Comparison of ENCODE assay signal across 23 cellular contexts in genomic region chr9:92308893-92309292, GRCh38. TPM values are rescaled to one million over a fixed set of nuclear protein-coding genes. Genes with fewer than 3 reads are reported as not detected.
DNase-seq lines count a peak whose midpoint lies in the region; ATAC-seq and TF ChIP-seq lines count a peak whose summit lies in the region.
"Had no signal": no experiment of that assay in that cellular context is flagged by ENCODE, and none has a peak within 500 bp of the region (broad histone marks: within the 10 kb centered on the region; RNA-seq: fewer than 3 reads in every experiment).

No MANE protein-coding gene starts in this region.

- no peak overlapping the region for H3K4me2 ChIP-seq in IMR-90 (ENCODE audit: low read depth, low read length)
- H3K4me2 ChIP-seq in GM23338 = no peak overlapping the region

- no peaks in the 10 kb centered on the region for H3K9me2 ChIP-seq in GM23338 (ENCODE audit: insufficient read depth)

- POLR2A ChIA-PET in IMR-90 (lab: Charles Lee; ENCODE audit: unreplicated experiment) = no interaction called here

- peaks cover 13 to 34% of the 10 kb centered on the region in 2 experiments for H3K79me1 ChIP-seq in IMR-90 (ENCODE audit: low read depth in 1 of 2, low read length in 2 of 2)

- no peak for DNase-seq in left ventricle myocardium superior
- no peak for DNase-seq in left cardiac atrium
- peak; percentile 34 for DNase-seq in IMR-90
- peak; percentile 68 for DNase-seq in choroid plexus epithelial cell (ENCODE audit: low read depth)
- no peak for DNase-seq in sciatic nerve (ENCODE audit: low spot score)
- DNase-seq in GM23338 (ENCODE audit: low spot score) = no peak
- DNase-seq: activated CD4-positive, alpha-beta T cell treated with anti-CD3 and anti-CD28 coated beads for 48 hours; amygdala; CD4-positive, CD25-positive, alpha-beta regulatory T cell; central memory CD4-positive, alpha-beta T cell; H9; Karpas-422; midbrain; NCI-H1048; NCI-H2171 treated with DMSO at 0.1 percent for 48 hours; SIG-M5; stimulated activated CD4-positive, alpha-beta T cell treated with anti-CD3 and anti-CD28 coated beads, Interleukin-2, amount 100 ng/mL, for 24 hours; stimulated activated naive CD4-positive, alpha-beta T cell treated with Interleukin-2 at 50 U/mL for 16 hours; T-cell; transverse colon had no signal

- H2AFZ ChIP-seq in IMR-90 (replicated peaks; ENCODE audit: low read length, poor library complexity) = no peak overlapping the region
- no peak overlapping the region for H2AFZ ChIP-seq in GM23338

- no peak overlapping the region for H3K9ac ChIP-seq in IMR-90 (ENCODE audit: low read depth, low read length)

- no peak overlapping the region for H3K4me3 Mint-ChIP-seq in GM23338
- H3K4me3 Mint-ChIP-seq: CD4-positive, CD25-positive, alpha-beta regulatory T cell; H9; nephron; T-cell had no signal

- no peak overlapping the region for H2BK20ac ChIP-seq in IMR-90 (ENCODE audit: low read depth, low read length)

- H4K8ac ChIP-seq in IMR-90 (ENCODE audit: low read depth in 2 of 2, low read length in 2 of 2) = no peak overlapping the region

- H3K9me1 ChIP-seq in IMR-90 (ENCODE audit: insufficient read depth, low read length) = 0 out of 2 replicates have a peak, but pooled peaks cover 6% of the 10 kb centered on the region

- no peak overlapping the region for H3K23ac ChIP-seq in IMR-90 (ENCODE audit: low read depth, low read length)

- H3K4me3 ChIP-seq in IMR-90 (ENCODE audit: insufficient read depth, low read depth, low read length) (no peak overlapping the region), choroid plexus epithelial cell (ENCODE audit: low read depth, low read length) (no peak overlapping the region), GM23338 (no peak overlapping the region)
- H3K4me3 ChIP-seq: transverse colon had no signal

- no peak overlapping the region for H2AK5ac ChIP-seq in IMR-90 (ENCODE audit: low read depth, low read length)

- no peaks in the 10 kb centered on the region for H3F3A ChIP-seq in GM23338 (replicated peaks; ENCODE audit: low read depth)

- H3K36me3 ChIP-seq in IMR-90 (ENCODE audit: control insufficient read depth, insufficient read depth, low read length) (peaks cover 33% of the 10 kb centered on the region), GM23338 (ENCODE audit: insufficient read depth) (peaks cover 68% of the 10 kb centered on the region)

- no peak overlapping the region for H2AK9ac ChIP-seq in IMR-90 (replicated peaks; ENCODE audit: low read depth, low read length, poor library complexity)

- H2BK5ac ChIP-seq in IMR-90 (ENCODE audit: low read depth, low read length, poor library complexity, severe bottlenecking) = no peak overlapping the region

- H3K27ac Mint-ChIP-seq in GM23338 = no peak overlapping the region
- H3K27ac Mint-ChIP-seq: H9, nephron, T-cell had no signal

- no peak for TF ChIP-seq POLR2A in IMR-90 (IDR thresholded peaks at IDR 0.05; ENCODE audit: low read depth, low read length)

- ATAC-seq in left ventricle myocardium superior = peak; percentile 34
- ATAC-seq in left cardiac atrium = no peak
- ATAC-seq in IMR-90 (ENCODE audit: low read depth) = peak; percentile 27; the same call in 1 of the 2 replicates
- ATAC-seq in sciatic nerve = peak; percentile 38
- no peak for ATAC-seq in GM23338
- no peak for ATAC-seq in HG02840 (IDR thresholded peaks at IDR 0.05; ENCODE audit: low FRiP score, unreplicated experiment)
- ATAC-seq in HG02870 (IDR thresholded peaks at IDR 0.05; ENCODE audit: unreplicated experiment) = no peak
- ATAC-seq: T-cell had no signal

- dilution Hi-C loops in IMR-90 (cut with HindIII; ENCODE audit: low sequenced_read_pairs, unreplicated experiment) = no loop called here

- H4K20me1 ChIP-seq in IMR-90 (ENCODE audit: insufficient read depth, low read length) (no peaks in the 10 kb centered on the region; the same call in 1 of the 2 replicates), GM23338 (replicated peaks; ENCODE audit: insufficient read depth) (peaks cover 32% of the 10 kb centered on the region)

- H3K27me3 Mint-ChIP-seq in GM23338 (ENCODE audit: insufficient read depth, low read depth, poor library complexity) = peaks cover 4% of the 10 kb centered on the region
- H3K27me3 Mint-ChIP-seq: CD4-positive, CD25-positive, alpha-beta regulatory T cell; T-cell had no signal

- intact Hi-C loops in left ventricle myocardium superior (cut with micrococcal nuclease) (no loop called here), left cardiac atrium (cut with DNase I) (no loop called here), IMR-90 (cut with micrococcal nuclease) (no loop called here), sciatic nerve (cut with DNase I) (no loop called here)

- no peak overlapping the region for H3K4ac ChIP-seq in IMR-90 (ENCODE audit: low read depth, low read length)

- no peak overlapping the region for H2BK120ac ChIP-seq in IMR-90 (ENCODE audit: low read depth, low read length)

- H3K9me3 Mint-ChIP-seq in GM23338 = no peaks in the 10 kb centered on the region
- H3K9me3 Mint-ChIP-seq: CD4-positive, CD25-positive, alpha-beta regulatory T cell; H9; nephron; T-cell had no signal

- H4K5ac ChIP-seq in IMR-90 (ENCODE audit: low read depth, low read length) = no peak overlapping the region

- H3K4me1 ChIP-seq in IMR-90 (ENCODE audit: control insufficient read depth, insufficient read depth, low read length) (peaks cover 3% of the 10 kb centered on the region), GM23338 (ENCODE audit: insufficient read depth) (no peaks in the 10 kb centered on the region)
- H3K4me1 ChIP-seq: transverse colon had no signal

- no peak overlapping the region for H3K18ac ChIP-seq in IMR-90 (ENCODE audit: low read depth, low read length)

- H3K27ac ChIP-seq in IMR-90 (ENCODE audit: insufficient read depth, low read length) (no peak overlapping the region), GM23338 (ENCODE audit: low read depth) (no peak overlapping the region)
- H3K27ac ChIP-seq: transverse colon had no signal

- H3K79me2 ChIP-seq in GM23338 (replicated peaks; ENCODE audit: insufficient read depth) = peaks cover 18% of the 10 kb centered on the region

- CTCF ChIA-PET in IMR-90 (lab: Yijun Ruan, JAX) = interaction anchor here (1.1 kb wide), 1 partner anchor 325 kb away, joined by 3 read pairs; no protein-coding TSS in a partner anchor

- H3K14ac ChIP-seq in IMR-90 (replicated peaks; ENCODE audit: low read depth, low read length) = no peak overlapping the region

- in situ Hi-C loops in IMR-90 (cut with MboI; ENCODE audit: low sequenced_read_pairs) = loop anchor here (5.0 kb wide), 1 partner anchor 47 kb away; no protein-coding TSS in a partner anchor

- peaks cover 67% of the 10 kb centered on the region for H3K36me3 Mint-ChIP-seq in GM23338 (ENCODE audit: low read depth)

- H2BK15ac ChIP-seq in IMR-90 (ENCODE audit: low read depth, low read length) = no peak overlapping the region

- no TSS peak for BruUV-seq in IMR-90 (replicated peaks; lab: Mats Ljungman, UMichigan)

- no peak for TF ChIP-seq CTCF in IMR-90 (conservative IDR thresholded peaks at IDR 0.05; ENCODE audit: low read depth, low read length)
- TF ChIP-seq CTCF in choroid plexus epithelial cell (conservative IDR thresholded peaks at IDR 0.05; ENCODE audit: low read depth, low read length) = no peak
- no peak for TF ChIP-seq CTCF in GM23338 (conservative IDR thresholded peaks at IDR 0.05; ENCODE audit: low read depth in 2 of 2)

- H3K56ac ChIP-seq in IMR-90 (ENCODE audit: extremely low read depth, insufficient read depth, low read length) = no peak overlapping the region

- H3K9me3 ChIP-seq in IMR-90 (ENCODE audit: control insufficient read depth, insufficient read depth, low read length) = no peaks in the 10 kb centered on the region
- H3K9me3 ChIP-seq: transverse colon had no signal

- no peak for TF ChIP-seq RAD21 in IMR-90 (IDR thresholded peaks at IDR 0.05; ENCODE audit: low read length)

- no peaks in the 10 kb centered on the region for H3K4me1 Mint-ChIP-seq in GM23338
- H3K4me1 Mint-ChIP-seq: H9 had no signal

- H3K27me3 ChIP-seq in IMR-90 (ENCODE audit: control insufficient read depth, insufficient read depth, low read length) (no peaks in the 10 kb centered on the region), GM23338 (ENCODE audit: insufficient read depth) (no peaks in the 10 kb centered on the region)
- H3K27me3 ChIP-seq: transverse colon had no signal

- no peak overlapping the region for H4K91ac ChIP-seq in IMR-90 (ENCODE audit: insufficient read depth, low read depth, low read length)

TF ChIP-seq in IMR-90, 13 proteins besides CTCF, POLR2A, EP300 and RAD21 (continues in another document):
- no peak for TF ChIP-seq BHLHE40 (IDR thresholded peaks at IDR 0.05; ENCODE audit: low read depth, low read length)
- TF ChIP-seq CHD1 (IDR thresholded peaks at IDR 0.05; ENCODE audit: low read depth, low read length) = no peak

TF ChIP-seq in GM23338, 12 proteins besides CTCF, POLR2A, EP300 and RAD21 (continues in another document):
- no peak for TF ChIP-seq POLR2AphosphoS5 (IDR thresholded peaks at IDR 0.05; ENCODE audit: low read depth)

RNA-seq across cellular contexts. Expression of gene IARS1, which starts 15.4 kb away (rescaled TPM):
- total RNA-seq in left ventricle myocardium superior (55.6 TPM), left cardiac atrium (10 to 100 TPM; 50.4 to 73.3 TPM), IMR-90 (2012; rRNA removed) (383 and 414 TPM in 2 replicates), sciatic nerve (69.5 TPM)
- polyA plus RNA-seq in IMR-90 (2012; rRNA removed) (64.1 and 85.3 TPM in 2 replicates), GM23338 (2016; fragmentation: Nextera tagmentation; extraction: Ambion mirVana) (94.6 and 105 TPM in 2 replicates)
- polyA plus RNA-seq in IMR-90 (2012; cell fraction: cytosol; rRNA removed) = 24.0 and 35.8 TPM in 2 replicates
- polyA plus RNA-seq in IMR-90 (2012; cell fraction: nucleus; rRNA removed; ENCODE audit: low replicate concordance) = 24.1 and 176 TPM in 2 replicates
- total RNA-seq in GM23338 (2014; rRNA removed; shearing (Covaris generic)) = 279 and 310 TPM in 2 replicates

RNA-seq across cellular contexts. Expression of gene NOL8, which starts 16.3 kb away (rescaled TPM):
- total RNA-seq in left ventricle myocardium superior (13.1 TPM), left cardiac atrium (10 to 100 TPM; 13.3 to 17.6 TPM), IMR-90 (2012; rRNA removed) (18.3 and 23.6 TPM in 2 replicates), sciatic nerve (53.0 TPM)
- polyA plus RNA-seq in IMR-90 (2012; rRNA removed) (7.4 and 10.1 TPM in 2 replicates), GM23338 (2016; fragmentation: Nextera tagmentation; extraction: Ambion mirVana) (34.1 and 42.7 TPM in 2 replicates)
- polyA plus RNA-seq in IMR-90 (2012; cell fraction: cytosol; rRNA removed) = 0.81 and 1.8 TPM in 2 replicates
- 1.8 and 19.2 TPM in 2 replicates for polyA plus RNA-seq in IMR-90 (2012; cell fraction: nucleus; rRNA removed; ENCODE audit: low replicate concordance)
- 26.0 and 26.6 TPM in 2 replicates for total RNA-seq in GM23338 (2014; rRNA removed; shearing (Covaris generic))

RNA-seq across cellular contexts. Expression of gene CENPP, which starts 16.9 kb away (rescaled TPM):
- 4.3 TPM for total RNA-seq in left ventricle myocardium superior
- total RNA-seq in left cardiac atrium = 1 to 10 TPM; 1.9 to 3.2 TPM
- total RNA-seq in IMR-90 (2012; rRNA removed) = 1.4 and 3.6 TPM in 2 replicates
- polyA plus RNA-seq in IMR-90 (2012; rRNA removed) = 0.90 and 2.0 TPM in 2 replicates
- 0.32 and 0.49 TPM in 2 replicates for polyA plus RNA-seq in IMR-90 (2012; cell fraction: cytosol; rRNA removed)
- 1.2 TPM in 2 replicates for polyA plus RNA-seq in IMR-90 (2012; cell fraction: nucleus; rRNA removed; ENCODE audit: low replicate concordance)
- total RNA-seq in sciatic nerve = 9.1 TPM
- total RNA-seq in GM23338 (2014; rRNA removed; shearing (Covaris generic)) = 12.5 and 12.6 TPM in 2 replicates
- 8.9 and 11.0 TPM in 2 replicates for polyA plus RNA-seq in GM23338 (2016; fragmentation: Nextera tagmentation; extraction: Ambion mirVana)

Comparison
In these comparisons a context has a peak if more than half of its experiments do, and no peak if none do; other contexts are left out.
1. ATAC-seq: peak in left ventricle myocardium superior (single experiment), IMR-90 (single experiment) and sciatic nerve (single experiment); none in left cardiac atrium (0 of 2), GM23338 (single experiment), HG02840 (single experiment) and HG02870 (single experiment).
2. DNase-seq: peak in IMR-90 (single experiment) and choroid plexus epithelial cell (single experiment); none in left ventricle myocardium superior (single experiment), left cardiac atrium (single experiment), sciatic nerve (single experiment) and GM23338 (single experiment).